In the genomic region with DNA sequence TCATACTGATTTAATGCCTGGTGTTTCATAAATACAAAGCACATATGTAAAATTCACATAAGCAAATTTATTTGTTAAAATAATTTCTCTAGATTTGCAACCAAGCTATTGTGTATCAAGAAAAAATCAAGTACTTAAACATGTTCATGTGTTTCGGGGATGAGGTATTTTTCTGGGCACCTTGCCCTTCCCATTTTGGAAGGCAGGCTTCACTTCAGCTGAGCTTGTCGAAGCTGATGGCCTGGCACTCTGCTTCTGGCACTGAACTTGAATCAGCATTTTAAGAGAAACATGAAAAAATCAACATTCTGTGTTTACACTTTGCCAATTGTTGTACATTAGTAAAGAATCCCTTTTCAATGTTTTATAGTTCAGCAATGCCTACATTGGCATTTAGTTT, we compare ENCODE assay signal across 21 cellular contexts.
"Had no signal": no experiment of that assay in that cellular context is flagged by ENCODE, and none has a peak within 500 bp of the region (broad histone marks: within the 10 kb centered on the region; RNA-seq: fewer than 3 reads in every experiment).

No MANE protein-coding gene starts in this region.

- ATAC-seq: esophagus mucosa; foreskin keratinocyte; mucosa of descending colon; natural killer cell treated with Interleukin-12 subunit alpha and Interleukin-12 subunit beta and Interleukin-15 and Interleukin-18, amount 100 ng/mL, for 72 hours; pancreas; right lobe of liver; stimulated activated naive CD8-positive, alpha-beta T cell treated with anti-CD3 and anti-CD28 coated beads, Interleukin-15, amount 100 ng/mL, for 72 hours had no signal

- H3K9me3 ChIP-seq: mucosa of descending colon, neutrophil, pancreas, right lobe of liver, suprapubic skin had no signal

- H3K4me3 ChIP-seq: lung, mucosa of descending colon, pancreas, right lobe of liver, smooth muscle cell, suprapubic skin had no signal

- H3K4me1 ChIP-seq: foreskin keratinocyte, pancreas, right lobe of liver, suprapubic skin had no signal

- H3K27ac ChIP-seq: epithelial cell of prostate, foreskin keratinocyte, neutrophil, pancreas, right lobe of liver, suprapubic skin had no signal

- H3K27me3 ChIP-seq: foreskin keratinocyte, neutrophil, pancreas, right lobe of liver, suprapubic skin had no signal

- DNase-seq: effector CD8-positive, alpha-beta T cell; endodermal cell; foreskin keratinocyte; mesenchymal stem cell; mucosa of descending colon; naive B cell; pancreas; right lobe of liver; stimulated activated CD4-positive, alpha-beta T cell treated with anti-CD3 and anti-CD28 coated beads, Interleukin-12 subunit alpha, Interleukin-12 subunit beta, amount 100 ng/mL, for 4 hours; stimulated activated CD4-positive, alpha-beta T cell treated with anti-CD3 and anti-CD28 coated beads, Interleukin-1b, Interleukin-23, amount 100 ng/mL, for 48 hours; stimulated activated CD4-positive, alpha-beta T cell treated with anti-CD3 and anti-CD28 coated beads, Interleukin-4, amount 100 ng/mL, for 1 hour; stimulated activated CD8-positive, alpha-beta memory T cell treated with anti-CD3 and anti-CD28 coated beads, Interleukin-4, amount 100 ng/mL, for 48 hours; stimulated activated naive CD4-positive, alpha-beta T cell; stimulated activated naive CD8-positive, alpha-beta T cell treated with anti-CD3 and anti-CD28 coated beads, Interleukin-15, amount 100 ng/mL, for 72 hours had no signal

- H3K36me3 ChIP-seq: neutrophil, pancreas, right lobe of liver, suprapubic skin had no signal
